ENCODE assay signal across 31 cellular contexts in the genomic region with DNA sequence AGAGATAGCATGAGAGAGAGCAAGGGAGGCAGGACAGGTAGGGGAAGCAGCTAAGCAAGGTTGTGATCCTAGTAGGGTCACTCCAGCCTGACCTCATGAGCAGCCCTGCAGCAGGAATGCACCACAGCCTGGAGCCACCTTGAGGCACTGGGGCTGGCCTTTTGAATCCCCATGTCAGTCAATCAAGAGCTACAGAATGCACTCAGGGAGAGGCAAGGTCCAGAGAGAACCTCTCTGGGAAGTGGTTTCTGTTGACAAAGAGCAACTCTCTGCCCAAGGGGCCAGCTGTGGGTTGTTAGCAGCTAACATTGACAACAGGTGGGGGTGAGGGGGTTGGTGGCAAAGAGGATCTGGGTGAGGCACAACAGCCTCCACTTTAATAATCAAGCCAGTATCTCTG. TPM values are rescaled to one million over a fixed set of nuclear protein-coding genes. Genes with fewer than 3 reads are reported as not detected.
DNase-seq lines count a peak whose midpoint lies in the region; FAIRE-seq and TF ChIP-seq lines count a peak whose summit lies in the region.
"Had no signal": no experiment of that assay in that cellular context is flagged by ENCODE, and none has a peak within 500 bp of the region (broad histone marks: within the 10 kb centered on the region; RNA-seq: fewer than 3 reads in every experiment).

No MANE protein-coding gene starts in this region.

- H3K27me3 ChIP-seq in prostate gland (replicated peaks; ENCODE audit: insufficient read depth), result no peaks in the 10 kb centered on the region
- H3K27me3 ChIP-seq: Peyer's patch, sigmoid colon, vagina had no signal

- H3K4me3 ChIP-seq in prostate gland, result no peak overlapping the region
- H3K4me3 ChIP-seq: Peyer's patch, sigmoid colon, thoracic aorta, vagina had no signal

- DNase-seq in activated CD8-positive, alpha-beta memory T cell treated with anti-CD3 and anti-CD28 coated beads, Interleukin-2, amount 50 U/mL, for 48 hours, result peak; percentile 36
- DNase-seq in activated CD8-positive, alpha-beta memory T cell treated with anti-CD3 and anti-CD28 coated beads, Interleukin-2, amount 50 U/mL, for 4 hours, result no peak
- DNase-seq in NAMALWA (ENCODE audit: low spot score) (peak; percentile 30), islet precursor cell (peak; percentile 81), urothelium cell line (ENCODE audit: low spot score) (no peak), A172 (ENCODE audit: low spot score) (no peak), prostate gland (ENCODE audit: low spot score) (no peak)
- DNase-seq in activated T-cell treated with anti-CD3 and anti-CD28 coated beads, Interleukin-2, amount 50 U/mL, for 48 hours, result no peak
- DNase-seq: activated CD4-positive, alpha-beta T cell treated with anti-CD3 and anti-CD28 coated beads, Interleukin-2, amount 50 U/mL, for 1 hour; anterior cingulate cortex; COR-L47; DMS53; effector memory CD4-positive, alpha-beta T cell; foreskin fibroblast; GF-D8; mammary epithelial cell; NCI-H1105; NCI-H2029 treated with DMSO at 0.1 percent for 48 hours; NCI-H226; NCI-H69; Peyer's patch; SHP77 treated with DMSO at 0.1 percent for 48 hours; sigmoid colon; stimulated activated CD4-positive, alpha-beta T cell treated with anti-CD3 and anti-CD28 coated beads, Interleukin-4, amount 100 ng/mL, for 24 hours; stimulated activated naive CD4-positive, alpha-beta T cell; T1000 had no signal

- no peaks in the 10 kb centered on the region for H3K9me3 ChIP-seq in prostate gland
- H3K9me3 ChIP-seq: Peyer's patch, sigmoid colon, thoracic aorta, vagina had no signal

- no peaks in the 10 kb centered on the region for H3K4me1 ChIP-seq in prostate gland (replicated peaks)

- TF ChIP-seq POLR2A in prostate gland (IDR thresholded peaks at IDR 0.05), result no peak

- H3K36me3 ChIP-seq in prostate gland, result no peaks in the 10 kb centered on the region

- H3K27ac ChIP-seq in prostate gland, result no peak overlapping the region
- H3K27ac ChIP-seq: sigmoid colon, thoracic aorta, vagina had no signal

- TF ChIP-seq CTCF in prostate gland (IDR thresholded peaks at IDR 0.05), result no peak

- peak; percentile 13 for FAIRE-seq in urothelium cell line (lab: Jason Lieb, UNC)
- FAIRE-seq: A204.1, bronchial epithelial cell, colon had no signal

- intact Hi-C loops in prostate gland (cut with DNase I), result no loop called here

RNA-seq across cellular contexts. Expression of gene TRANK1, which starts 54.6 kb away (rescaled TPM):
- 3.8 and 7.0 TPM in 2 replicates for total RNA-seq in A172 (2014; rRNA removed; shearing (Covaris generic))
- total RNA-seq in prostate gland, result 10 to 100 TPM in 1 of 2 donors, 1 to 10 TPM in 1; 9.4 to 17.4 TPM

Comparison
In these comparisons a context has a peak if more than half of its experiments do, and no peak if none do; other contexts are left out.
1. DNase-seq: peak in activated CD8-positive, alpha-beta memory T cell treated with anti-CD3 and anti-CD28 coated beads, Interleukin-2, amount 50 U/mL, for 48 hours (single experiment), NAMALWA (single experiment) and islet precursor cell (single experiment); none in activated CD8-positive, alpha-beta memory T cell treated with anti-CD3 and anti-CD28 coated beads, Interleukin-2, amount 50 U/mL, for 4 hours (single experiment), urothelium cell line (single experiment), A172 (single experiment), activated T-cell treated with anti-CD3 and anti-CD28 coated beads, Interleukin-2, amount 50 U/mL, for 48 hours (0 of 2) and prostate gland (single experiment).